In genomic region chr1:21654209-21654608, GRCh38 we compare ENCODE assay signal across 20 cellular contexts. TPM values are rescaled to one million over a fixed set of nuclear protein-coding genes. Genes with fewer than 3 reads are reported as not detected.
DNase-seq lines count a peak whose midpoint lies in the region; ATAC-seq, FAIRE-seq and TF ChIP-seq lines count a peak whose summit lies in the region.
"Had no signal": no experiment of that assay in that cellular context is flagged by ENCODE, and none has a peak within 500 bp of the region (broad histone marks: within the 10 kb centered on the region; RNA-seq: fewer than 3 reads in every experiment).

No MANE protein-coding gene starts in this region.

- no peak overlapping the region for H3K9ac ChIP-seq in K562 (ENCODE audit: insufficient read depth in 1 of 2, low read depth in 2 of 2, low read length in 2 of 2)
- no peak overlapping the region for H3K9ac ChIP-seq in kidney (ENCODE audit: low read length in 2 of 2)
- no peak overlapping the region for H3K9ac ChIP-seq in neural progenitor cell
- H3K9ac ChIP-seq: BLaER1 treated with 17β-estradiol and CSF1 and Interleukin-3, amounts not matched to agents 10 nM and 100 nM had no signal

- H2AFZ ChIP-seq in K562 (ENCODE audit: low read depth, low read length) = no peak overlapping the region
- H2AFZ ChIP-seq in neural progenitor cell (replicated peaks) = no peak overlapping the region

- peaks cover 7% of the 10 kb centered on the region for H3K9me1 ChIP-seq in K562 (ENCODE audit: control insufficient read depth, insufficient read depth, low read length)

- ATAC-seq in A549 (no peak), K562 (no peak)

- H3K9me3 ChIP-seq in A549 (no peaks in the 10 kb centered on the region), K562 (replicated peaks; ENCODE audit: control insufficient read depth, insufficient read depth, low read depth, low read length) (no peaks in the 10 kb centered on the region), kidney (ENCODE audit: control insufficient read depth in 1 of 2, low read length in 2 of 2) (no peaks in the 10 kb centered on the region), neural progenitor cell (ENCODE audit: low read depth) (no peaks in the 10 kb centered on the region), breast epithelium (no peaks in the 10 kb centered on the region)
- H3K9me3 ChIP-seq: BLaER1 treated with 17β-estradiol and CSF1 and Interleukin-3, amounts not matched to agents 10 nM and 100 nM had no signal

- in situ Hi-C loops in K562 (cut with MboI) = loop anchor here (10.0 to 25.0 kb wide), 2 partner anchors 142 to 399 kb away; partner anchors contain the start of gene ALPL

- H3K4me1 Mint-ChIP-seq in neural progenitor cell = peaks cover 15% of the 10 kb centered on the region

- no peaks in the 10 kb centered on the region for H3K36me3 Mint-ChIP-seq in neural progenitor cell
- H3K36me3 Mint-ChIP-seq: CD4-positive, CD25-positive, alpha-beta regulatory T cell had no signal

- peaks cover 34% of the 10 kb centered on the region for H3K27me3 Mint-ChIP-seq in neural progenitor cell (ENCODE audit: insufficient read depth, low read depth)

- TF ChIP-seq POLR2A in A549 (IDR thresholded peaks at IDR 0.05; ENCODE audit: low read length) (no peak), K562 (conservative IDR thresholded peaks at IDR 0.05) (no peak), breast epithelium (IDR thresholded peaks at IDR 0.05) (no peak)

- TF ChIP-seq CTCF in A549 (IDR thresholded peaks at IDR 0.05) (no peak), K562 (IDR thresholded peaks at IDR 0.05 in 2 of 3, conservative IDR thresholded peaks at IDR 0.05 in 1 of 3; ENCODE audit: insufficient read depth in 2 of 3, low read depth in 1 of 3, low read length in 3 of 3) (no peak), kidney (IDR thresholded peaks at IDR 0.05; ENCODE audit: borderline replicate concordance, extremely low read depth, insufficient read depth) (no peak), neural progenitor cell (IDR thresholded peaks at IDR 0.05) (no peak), breast epithelium (IDR thresholded peaks at IDR 0.05) (no peak)

- peaks cover 23% of the 10 kb centered on the region for H3F3A ChIP-seq in neural progenitor cell (ENCODE audit: low read depth)

- H3K27me3 ChIP-seq in K562 (ENCODE audit: control insufficient read depth in 2 of 2, insufficient read depth in 2 of 2, low read length in 2 of 2) (no peaks in the 10 kb centered on the region; a peak in 1 of 5 replicates), neural progenitor cell (peaks cover 44% of the 10 kb centered on the region), breast epithelium (no peaks in the 10 kb centered on the region)

- CTCF ChIA-PET in A549 (lab: Yijun Ruan, JAX) (no interaction called here), K562 (lab: Yijun Ruan, JAX; ENCODE audit: low intra/inter-chr PET ratio) (no interaction called here)

- TF ChIP-seq EP300 in A549 (IDR thresholded peaks at IDR 0.05) (no peak), K562 (IDR thresholded peaks at IDR 0.05; ENCODE audit: low read length) (no peak)

- intact Hi-C loops in K562 (cut with micrococcal nuclease) (no loop called here), kidney (cut with DNase I) (no loop called here), breast epithelium (cut with DNase I; ENCODE audit: low total_unique reads) (loop anchor here (5.0 kb wide), 1 partner anchor 972 kb away; no protein-coding TSS in a partner anchor)

- H3K4me3 ChIP-seq in A549 (no peak overlapping the region), K562 (no peak overlapping the region), kidney (ENCODE audit: low read length in 2 of 2) (no peak overlapping the region), neural progenitor cell (no peak overlapping the region), breast epithelium (no peak overlapping the region)
- H3K4me3 ChIP-seq: BLaER1 treated with 17β-estradiol and CSF1 and Interleukin-3, amounts not matched to agents 10 nM and 100 nM had no signal

- H3K36me3 ChIP-seq in K562 (ENCODE audit: control insufficient read depth, insufficient read depth, low read length) (no peaks in the 10 kb centered on the region), kidney (ENCODE audit: control insufficient read depth in 1 of 2, insufficient read depth in 2 of 2, low read length in 2 of 2) (no peaks in the 10 kb centered on the region), neural progenitor cell (no peaks in the 10 kb centered on the region), breast epithelium (no peaks in the 10 kb centered on the region)
- H3K36me3 ChIP-seq: BLaER1 treated with 17β-estradiol and CSF1 and Interleukin-3, amounts not matched to agents 10 nM and 100 nM had no signal

- 93% methylated on average over 6 of the region's 6 CpGs for WGBS in A549 (ENCODE audit: missing lambda C conversion rate)
- 60% methylated on average over 6 of the region's 6 CpGs for WGBS in K562 (ENCODE audit: insufficient coverage, low coverage, missing lambda C conversion rate)

- H3K4me3 Mint-ChIP-seq in neural progenitor cell = peak overlapping the region; percentile 14
- H3K4me3 Mint-ChIP-seq: HFFc6 had no signal

- H3K9me3 Mint-ChIP-seq in neural progenitor cell = no peaks in the 10 kb centered on the region
- H3K9me3 Mint-ChIP-seq: HFFc6 had no signal

- peaks cover 41% of the 10 kb centered on the region for H3K4me1 ChIP-seq in A549
- peaks cover 18 to 49% of the 10 kb centered on the region in 2 experiments; a peak in 4 of 5 replicates for H3K4me1 ChIP-seq in K562 (replicated peaks in 1 of 2; ENCODE audit: control insufficient read depth in 2 of 2, insufficient read depth in 2 of 2, low read length in 2 of 2)
- peaks cover 13 to 20% of the 10 kb centered on the region in 2 donors for H3K4me1 ChIP-seq in kidney (ENCODE audit: control insufficient read depth in 1 of 2, insufficient read depth in 1 of 2, low read depth in 1 of 2, low read length in 2 of 2)
- H3K4me1 ChIP-seq in neural progenitor cell = peaks cover 14% of the 10 kb centered on the region
- H3K4me1 ChIP-seq in breast epithelium = peaks cover 5 to 6% of the 10 kb centered on the region in 2 donors

- H3K79me2 ChIP-seq in K562 (ENCODE audit: control insufficient read depth, insufficient read depth, low read length) = peaks cover 14% of the 10 kb centered on the region
- H3K79me2 ChIP-seq in neural progenitor cell (ENCODE audit: low read depth) = no peaks in the 10 kb centered on the region

- POLR2A ChIA-PET in A549 (lab: Yijun Ruan, JAX) (no interaction called here), K562 (lab: Yijun Ruan, JAX) (no interaction called here)

- H3K27ac Mint-ChIP-seq in neural progenitor cell = no peak overlapping the region
- H3K27ac Mint-ChIP-seq: CD4-positive, CD25-positive, alpha-beta regulatory T cell; HFFc6 had no signal

- BruUV-seq in K562 (replicated peaks; lab: Mats Ljungman, UMichigan) = no TSS peak

- no peak for FAIRE-seq in A549 (lab: Jason Lieb, UNC)
- FAIRE-seq in K562 (lab: Jason Lieb, UNC) = peak; percentile 44
- FAIRE-seq in kidney (lab: Jason Lieb, UNC) = no peak
- FAIRE-seq: D721Med, G401.6 had no signal

- DNase-seq in A549 (ENCODE audit: low read depth in 1 of 2, low spot score in 1 of 2) (no peak), K562 (ENCODE audit: extremely low read depth in 1 of 4, low spot score in 3 of 4) (no peak), kidney (peak; percentile 1), neural progenitor cell (ENCODE audit: low spot score) (no peak), NOMO-1 treated with DMSO at 0.1 percent for 48 hours (lab: John Stamatoyannopoulos, UW; ENCODE audit: unreplicated experiment) (no peak), COLO829 (ENCODE audit: low spot score) (no peak), breast epithelium (ENCODE audit: low spot score in 2 of 2) (no peak), T-helper 1 cell (no peak)
- DNase-seq: ACHN; CD4-positive, CD25-positive, alpha-beta regulatory T cell; COR-L47; DMS153; DMS79 treated with DMSO at 0.1 percent for 48 hours; EL; HCEC 1CT; HFFc6 had no signal

- H4K20me1 ChIP-seq in K562 (replicated peaks; ENCODE audit: control insufficient read depth, insufficient read depth, low read length) (peaks cover 31% of the 10 kb centered on the region; the same call in 1 of the 2 replicates), neural progenitor cell (ENCODE audit: low read depth) (peaks cover 21% of the 10 kb centered on the region)

- no peak overlapping the region for H3K27ac ChIP-seq in A549
- no peak overlapping the region for H3K27ac ChIP-seq in K562 (ENCODE audit: extremely low read depth, low read depth, low read length)
- H3K27ac ChIP-seq in kidney (ENCODE audit: low read depth in 2 of 2, low read length in 2 of 2) = no peak overlapping the region
- H3K27ac ChIP-seq in neural progenitor cell = no peak overlapping the region
- no peak overlapping the region for H3K27ac ChIP-seq in breast epithelium
- H3K27ac ChIP-seq: BLaER1 treated with 17β-estradiol and CSF1 and Interleukin-3, amounts not matched to agents 10 nM and 100 nM; HL-60 had no signal

- TF ChIP-seq RAD21 in A549 (conservative IDR thresholded peaks at IDR 0.05 in 1 of 2, IDR thresholded peaks at IDR 0.05 in 1 of 2) = no peak
- TF ChIP-seq RAD21 in K562 (CRISPR knock-in tag; conservative IDR thresholded peaks at IDR 0.05 in 1 of 2, IDR thresholded peaks at IDR 0.05 in 1 of 2) = no peak

- H3K4me2 ChIP-seq in A549 (no peak overlapping the region), K562 (ENCODE audit: insufficient read depth, low read length) (no peak overlapping the region), neural progenitor cell (no peak overlapping the region)

RNA-seq across cellular contexts. Expression of gene RAP1GAP, which starts 14.9 kb away (rescaled TPM):
- polyA plus RNA-seq in A549 (2011; rRNA removed) (16.7 and 21.4 TPM in 2 replicates), A549 (2017; fragmentation: RNase III; extraction: RNeasy Plus Mini Kit Qiagen cat#74134 plus additional on column Dnase treatment) (4.3 to 5.4 TPM (median 5.1 TPM) in 3 replicates), K562 (2011; rRNA removed) (30.2 and 36.0 TPM in 2 replicates), K562 (2014; fragmentation: Illumina TruSeq; extraction: Trizol) (23.5 and 26.5 TPM in 2 replicates), K562 (2014; fragmentation: Nextera tagmentation; extraction: Ambion mirVana) (under 1 TPM; 0.29 to 0.51 TPM), K562 (2014; rRNA removed) (21.7 and 22.3 TPM in 2 replicates), kidney (ENCODE audit: insufficient read depth, low read depth, low replicate concordance) (200 TPM)
- polyA plus RNA-seq in A549 (2012; cell fraction: cytosol; rRNA removed) = 8.2 and 10.2 TPM in 2 replicates
- polyA plus RNA-seq in A549 (2012; cell fraction: nucleus; rRNA removed) = 11.6 and 12.4 TPM in 2 replicates
- 24.1 and 28.7 TPM in 2 replicates for polyA minus RNA-seq in A549 (2011; rRNA and poly(A)+ RNA removed)
- 41.9 and 97.0 TPM in 2 replicates for total RNA-seq in K562 (2011; cell fraction: chromatin; rRNA removed; ENCODE audit: low replicate concordance)
- 41.8 and 44.9 TPM in 2 replicates for total RNA-seq in K562 (2011; cell fraction: nucleolus; rRNA removed)
- total RNA-seq in K562 (2011; cell fraction: nucleoplasm; rRNA removed) = 34.0 and 35.7 TPM in 2 replicates
- total RNA-seq in K562 (2014; rRNA removed) (19.2 and 28.0 TPM in 2 replicates), K562 (2014; rRNA removed; fragmentation: Illumina TruSeq; extraction: Trizol) (7.0 and 7.3 TPM in 2 replicates), K562 (2015; rRNA removed; fragmentation: Illumina TruSeq; extraction: Trizol) (9.5 and 9.7 TPM in 2 replicates), K562 (2021) (30.2 and 31.0 TPM in 2 replicates), kidney (39.2 TPM), neural progenitor cell (ENCODE audit: low replicate concordance) (2.6 and 3.9 TPM in 2 replicates), breast epithelium (1 to 10 TPM in 2 of 3 donors, under 1 TPM in 1; 0.32 to 7.2 (median 6.0) TPM)
- 27.3 and 36.3 TPM in 2 replicates for polyA plus RNA-seq in K562 (2011; cell fraction: cytosol; rRNA removed)
- polyA plus RNA-seq in K562 (2011; cell fraction: nucleus; rRNA removed) = 68.0 and 110 TPM in 2 replicates
- polyA plus RNA-seq in K562 (2012) = 23.3 and 41.5 TPM in 2 replicates
- 25.4 and 27.5 TPM in 2 replicates for polyA minus RNA-seq in K562 (2011; rRNA and poly(A)+ RNA removed)
- 22.4 and 26.1 TPM in 2 replicates for polyA minus RNA-seq in K562 (2011; cell fraction: cytosol; rRNA and poly(A)+ RNA removed)
- polyA minus RNA-seq in K562 (2011; cell fraction: nucleus; rRNA and poly(A)+ RNA removed) = 26.9 and 27.0 TPM in 2 replicates
- polyA plus RNA-seq: CD4-positive, CD25-positive, alpha-beta regulatory T cell had no signal

Comparison
In these comparisons a context has a peak if more than half of its experiments do, and no peak if none do; other contexts are left out.
1. Of the 35 proteins assayed by ChIP-seq in both K562 and A549: peak only in K562: none; only in A549: none; in both: KDM1A; in neither: 33; mixed calls (peak in some experiments, not most) for 1.